ENCODE assay signal across 8 cellular contexts in genomic region chr16:69123894-69124293, GRCh38. TPM values are rescaled to one million over a fixed set of nuclear protein-coding genes. Genes with fewer than 3 reads are reported as not detected.
DNase-seq lines count a peak whose midpoint lies in the region; ATAC-seq and TF ChIP-seq lines count a peak whose summit lies in the region.

No MANE protein-coding gene starts in this region.

- peaks cover 28 to 49% (median 44%) of the 10 kb centered on the region in 3 experiments for H3K36me3 Mint-ChIP-seq in H9 (ENCODE audit: insufficient read depth in 1 of 3, low read depth in 3 of 3)
- H3K36me3 Mint-ChIP-seq in activated CD8-positive, alpha-beta T cell treated with anti-CD3 and anti-CD28 coated beads for 36 hours (ENCODE audit: low read depth) = peaks cover 31% of the 10 kb centered on the region

- WGBS in H9 (ENCODE audit: extremely low coverage, insufficient read length, low lambda C conversion rate) = no CpG with 5 or more reads among the region's 3 CpGs

- H3K4me3 Mint-ChIP-seq in H9 = no peak overlapping the region
- H3K4me3 Mint-ChIP-seq in activated CD8-positive, alpha-beta T cell treated with anti-CD3 and anti-CD28 coated beads for 36 hours = no peak overlapping the region

- intact Hi-C loops in activated CD8-positive, alpha-beta T cell treated with anti-CD3 and anti-CD28 coated beads for 36 hours (cut with micrococcal nuclease) = no loop called here
- intact Hi-C loops in upper lobe of right lung (cut with DNase I) = no loop called here

- peaks cover 2% of the 10 kb centered on the region for H4K20me1 ChIP-seq in H9 (ENCODE audit: control insufficient read depth, insufficient read depth, insufficient read length)
- no peaks in the 10 kb centered on the region for H4K20me1 ChIP-seq in neural cell (ENCODE audit: insufficient read depth)

- no peak overlapping the region for H2AFZ ChIP-seq in H9 (ENCODE audit: low read length)
- H2AFZ ChIP-seq in neural cell (ENCODE audit: low read depth, low read length) = no peak overlapping the region

- no peak overlapping the region for H3K23ac ChIP-seq in H9 (ENCODE audit: insufficient read length, low read depth, low read length)

- H3K56ac ChIP-seq in H9 (ENCODE audit: insufficient read length, low read depth, low read length) = no peak overlapping the region

- H2BK120ac ChIP-seq in H9 (ENCODE audit: low read depth, low read length, poor library complexity, severe bottlenecking) = no peak overlapping the region

- H2BK5ac ChIP-seq in H9 (ENCODE audit: insufficient read length, low read length) = no peak overlapping the region

- no peaks in the 10 kb centered on the region for H3K36me3 ChIP-seq in neural cell (ENCODE audit: insufficient read depth, low read length)
- peaks cover 35% of the 10 kb centered on the region for H3K36me3 ChIP-seq in upper lobe of right lung

- H3K9ac ChIP-seq in H9 (ENCODE audit: extremely low read depth, insufficient read length, low read length) (no peak overlapping the region), neural cell (ENCODE audit: low read length) (no peak overlapping the region)

- no peak overlapping the region for H4K8ac ChIP-seq in H9 (replicated peaks; ENCODE audit: insufficient read length, low read depth, low read length)

- H3K4me1 ChIP-seq in H9 (ENCODE audit: insufficient read depth, low read length) = no peaks in the 10 kb centered on the region
- no peaks in the 10 kb centered on the region for H3K4me1 ChIP-seq in upper lobe of right lung

- no peak overlapping the region for H2BK20ac ChIP-seq in H9 (ENCODE audit: low read depth, low read length, poor library complexity, severe bottlenecking)

- peak; percentile 83 for ATAC-seq in activated CD8-positive, alpha-beta T cell treated with anti-CD3 and anti-CD28 coated beads for 36 hours
- ATAC-seq in upper lobe of right lung (peak; percentile 80), GM19328 (IDR thresholded peaks at IDR 0.05; ENCODE audit: unreplicated experiment) (no peak)

- TF ChIP-seq CTCF in H9 (conservative IDR thresholded peaks at IDR 0.05) (peak; percentile 81), epithelial cell of proximal tubule (conservative IDR thresholded peaks at IDR 0.05; ENCODE audit: low read depth, low read length) (peak; percentile 73), neural cell (IDR thresholded peaks at IDR 0.05; ENCODE audit: poor library complexity, severe bottlenecking) (peak; percentile 91), upper lobe of right lung (IDR thresholded peaks at IDR 0.05) (peak; percentile 66)
- peak; percentile 73 for TF ChIP-seq CTCF in activated CD8-positive, alpha-beta T cell treated with anti-CD3 and anti-CD28 coated beads for 36 hours (IDR thresholded peaks at IDR 0.05)

- H2AK5ac ChIP-seq in H9 (ENCODE audit: insufficient read length, low read length) = no peak overlapping the region

- H3K79me1 ChIP-seq in H9 (ENCODE audit: insufficient read depth, low read depth, low read length, poor library complexity, severe bottlenecking) = peaks cover 3% of the 10 kb centered on the region

- H2BK15ac ChIP-seq in H9 (ENCODE audit: low read depth, low read length) = no peak overlapping the region

- H3K4me3 ChIP-seq in epithelial cell of proximal tubule (ENCODE audit: low read depth, low read length) = no peak overlapping the region
- no peak overlapping the region for H3K4me3 ChIP-seq in neural cell (ENCODE audit: low read length)
- H3K4me3 ChIP-seq in upper lobe of right lung = no peak overlapping the region

- POLR2A ChIA-PET in activated CD8-positive, alpha-beta T cell treated with anti-CD3 and anti-CD28 coated beads for 36 hours (lab: Charles Lee) = interaction anchor here (0.7 to 2.7 kb wide), 3 partner anchors 9 to 195 kb away, joined by 3 to 21 read pairs (median 3); partner anchors contain the start of genes CHTF8 and UTP4

- H4K5ac ChIP-seq in H9 (ENCODE audit: insufficient read length, low read depth, low read length) = no peak overlapping the region

- H3K27me3 ChIP-seq in H9 (ENCODE audit: insufficient read depth, low read length) (no peaks in the 10 kb centered on the region), neural cell (ENCODE audit: insufficient read depth, low read depth, low read length) (no peaks in the 10 kb centered on the region), upper lobe of right lung (no peaks in the 10 kb centered on the region)

- H3K27me3 Mint-ChIP-seq in H9 (ENCODE audit: low read depth) = no peaks in the 10 kb centered on the region
- H3K27me3 Mint-ChIP-seq in activated CD8-positive, alpha-beta T cell treated with anti-CD3 and anti-CD28 coated beads for 36 hours = no peaks in the 10 kb centered on the region

- peak; percentile 93 for TF ChIP-seq RAD21 in neural cell (conservative IDR thresholded peaks at IDR 0.05)

- H3K4me2 ChIP-seq in H9 (ENCODE audit: insufficient read depth, insufficient read length, low read length) = no peak overlapping the region
- no peak overlapping the region for H3K4me2 ChIP-seq in neural cell (ENCODE audit: low read length)

- H4K91ac ChIP-seq in H9 (ENCODE audit: insufficient read length, low read depth, low read length) = no peak overlapping the region

- CTCF ChIA-PET in activated CD8-positive, alpha-beta T cell treated with anti-CD3 and anti-CD28 coated beads for 36 hours (lab: Charles Lee) = interaction anchor here (0.6 to 7.5 kb wide), 31 partner anchors 7 to 740 kb away, joined by 3 to 73 read pairs (median 3); partner anchors contain the start of genes CHTF8, TANGO6 and UTP4

- no peaks in the 10 kb centered on the region for H3K23me2 ChIP-seq in H9 (ENCODE audit: insufficient read length, low read depth, low read length, poor library complexity, severe bottlenecking)

- no peaks in the 10 kb centered on the region for H3K9me2 ChIP-seq in neural cell (ENCODE audit: insufficient read depth, low read length)

- H3K27ac Mint-ChIP-seq in H9 = no peak overlapping the region
- no peak overlapping the region for H3K27ac Mint-ChIP-seq in activated CD8-positive, alpha-beta T cell treated with anti-CD3 and anti-CD28 coated beads for 36 hours

- no peak overlapping the region for H3K14ac ChIP-seq in H9 (ENCODE audit: insufficient read depth, low read length)

- H3K4me1 Mint-ChIP-seq in H9 = 0 out of 4 replicates have a peak, but pooled peaks cover 0 to 2% of the 10 kb centered on the region in 2 experiments
- peaks cover 21% of the 10 kb centered on the region for H3K4me1 Mint-ChIP-seq in activated CD8-positive, alpha-beta T cell treated with anti-CD3 and anti-CD28 coated beads for 36 hours (ENCODE audit: low read depth)

- no peaks in the 10 kb centered on the region for H3K9me3 ChIP-seq in H9 (ENCODE audit: control insufficient read depth, low read depth, low read length)
- no peaks in the 10 kb centered on the region for H3K9me3 ChIP-seq in neural cell (ENCODE audit: low read length)
- H3K9me3 ChIP-seq in upper lobe of right lung = no peaks in the 10 kb centered on the region

- H3T11ph ChIP-seq in H9 (ENCODE audit: low read length) = no peak overlapping the region

- peak; percentile 61 to 71 for DNase-seq in AML-193 (lab: John Stamatoyannopoulos, UW)
- DNase-seq in H9 = no peak
- peak; percentile 25 for DNase-seq in NCI-H82 treated with DMSO at 0.1 percent for 48 hours (lab: John Stamatoyannopoulos, UW; ENCODE audit: unreplicated experiment)
- DNase-seq in activated CD8-positive, alpha-beta T cell treated with anti-CD3 and anti-CD28 coated beads for 36 hours = peak; percentile 75
- DNase-seq in epithelial cell of proximal tubule (ENCODE audit: low read depth) = no peak
- DNase-seq in upper lobe of right lung = peak; percentile 27

- no peaks in the 10 kb centered on the region for H3F3A ChIP-seq in neural cell (ENCODE audit: insufficient read depth, low read length, poor library complexity, severe bottlenecking)

- no peaks in the 10 kb centered on the region for H3K9me3 Mint-ChIP-seq in H9
- H3K9me3 Mint-ChIP-seq in activated CD8-positive, alpha-beta T cell treated with anti-CD3 and anti-CD28 coated beads for 36 hours = no peaks in the 10 kb centered on the region

- no peak overlapping the region for H3K18ac ChIP-seq in H9 (ENCODE audit: insufficient read length, low read depth, low read length)

- H2BK12ac ChIP-seq in H9 (ENCODE audit: insufficient read length, low read depth, low read length) = no peak overlapping the region

- peaks cover 6% of the 10 kb centered on the region; the same call in 1 of the 2 replicates for H3K79me2 ChIP-seq in H9 (ENCODE audit: insufficient read depth, low read length)
- H3K79me2 ChIP-seq in neural cell (replicated peaks; ENCODE audit: insufficient read depth, low read length) = peaks cover 11% of the 10 kb centered on the region

- no peak for TF ChIP-seq EP300 in neural cell (conservative IDR thresholded peaks at IDR 0.05; ENCODE audit: poor library complexity, severe bottlenecking)

- no peak overlapping the region for H3K27ac ChIP-seq in H9 (ENCODE audit: insufficient read length, low read depth, low read length)
- no peak overlapping the region for H3K27ac ChIP-seq in neural cell (ENCODE audit: low read length)
- no peak overlapping the region for H3K27ac ChIP-seq in upper lobe of right lung

- H3K4ac ChIP-seq in H9 (ENCODE audit: low read depth, low read length) = no peak overlapping the region

TF ChIP-seq in neural cell, 6 proteins besides CTCF, POLR2A, EP300 and RAD21:
- TF ChIP-seq MXI1 (conservative IDR thresholded peaks at IDR 0.05; ENCODE audit: poor library complexity, severe bottlenecking) = no peak
- peak; percentile 97 for TF ChIP-seq SMC3 (conservative IDR thresholded peaks at IDR 0.05; ENCODE audit: poor library complexity)
- TF ChIP-seq EZH2 (IDR thresholded peaks at IDR 0.05; ENCODE audit: borderline replicate concordance, insufficient read depth, low read length, poor library complexity, severe bottlenecking) = no peak
- TF ChIP-seq POLR2AphosphoS5 (IDR thresholded peaks at IDR 0.05) = no peak

RNA-seq across cellular contexts. Expression of gene CHTF8, which starts 8.5 kb away (rescaled TPM):
- total RNA-seq in H9 (2021) (168 and 181 TPM in 2 replicates), epithelial cell of proximal tubule (47.4 and 53.7 TPM in 2 replicates), upper lobe of right lung (97.3 TPM)
- total RNA-seq in activated CD8-positive, alpha-beta T cell treated with anti-CD3 and anti-CD28 coated beads for 36 hours = 100 to 1,000 TPM; 111 to 115 TPM
- 109 and 133 TPM in 2 replicates for polyA plus RNA-seq in neural cell
- 100 and 119 TPM in 2 replicates for polyA minus RNA-seq in neural cell

RNA-seq across cellular contexts. Expression of gene UTP4, which starts 8.6 kb away (rescaled TPM):
- 94.0 and 96.3 TPM in 2 replicates for total RNA-seq in H9 (2021)
- 100 to 1,000 TPM; 112 to 121 TPM for total RNA-seq in activated CD8-positive, alpha-beta T cell treated with anti-CD3 and anti-CD28 coated beads for 36 hours
- total RNA-seq in epithelial cell of proximal tubule = 16.3 and 41.0 TPM in 2 replicates
- 18.5 and 23.6 TPM in 2 replicates for polyA plus RNA-seq in neural cell
- 30.6 and 35.1 TPM in 2 replicates for polyA minus RNA-seq in neural cell
- total RNA-seq in upper lobe of right lung = 36.5 TPM

RNA-seq across cellular contexts. Expression of gene HAS3, which starts 18.4 kb away (rescaled TPM):
- 98.4 and 100 TPM in 2 replicates for total RNA-seq in H9 (2021)
- total RNA-seq in activated CD8-positive, alpha-beta T cell treated with anti-CD3 and anti-CD28 coated beads for 36 hours = under 1 TPM; 0.11 to 0.43 TPM
- total RNA-seq in epithelial cell of proximal tubule = 14.0 and 16.4 TPM in 2 replicates
- polyA plus RNA-seq in neural cell = 12.5 and 30.1 TPM in 2 replicates
- 29.0 and 38.2 TPM in 2 replicates for polyA minus RNA-seq in neural cell
- total RNA-seq in upper lobe of right lung = 8.2 TPM

Comparison
In these comparisons a context has a peak if more than half of its experiments do, and no peak if none do; other contexts are left out.
1. DNase-seq: peak in AML-193 (2 of 2), NCI-H82 treated with DMSO at 0.1 percent for 48 hours (single experiment), activated CD8-positive, alpha-beta T cell treated with anti-CD3 and anti-CD28 coated beads for 36 hours (single experiment) and upper lobe of right lung (single experiment); none in H9 (single experiment) and epithelial cell of proximal tubule (single experiment).
2. Peak in every context shown above with its lines, with median percentiles within 50 percentile points of each other: CTCF ChIP-seq.